Comparison of ENCODE assay signal across 8 cellular contexts in genomic region chr15:72272997-72273352, GRCh38. TPM values are rescaled to one million over a fixed set of nuclear protein-coding genes. Genes with fewer than 3 reads are reported as not detected.
DNase-seq lines count a peak whose midpoint lies in the region; ATAC-seq, FAIRE-seq and TF ChIP-seq lines count a peak whose summit lies in the region.

No MANE protein-coding gene starts in this region.

- H3K4me3 ChIP-seq in right atrium auricular region: peak overlapping the region; percentile 18 to 90
- H3K4me3 ChIP-seq in K562: peak overlapping the region; percentile 74
- H3K4me3 ChIP-seq in mesendoderm (ENCODE audit: low read length): no peak overlapping the region
- H3K4me3 ChIP-seq in uterus: peak overlapping the region; percentile 88 to 93

- no peak overlapping the region for H2BK15ac ChIP-seq in mesendoderm (replicated peaks; ENCODE audit: low read depth)

- in situ Hi-C loops in K562 (cut with MboI): loop anchor here (5.0 kb wide), 1 partner anchor 61 kb away; no protein-coding TSS in a partner anchor

- H3K56ac ChIP-seq in mesendoderm (ENCODE audit: low read length): peak overlapping the region; percentile 83

- H3K9ac ChIP-seq in K562 (ENCODE audit: insufficient read depth in 1 of 2, low read depth in 2 of 2, low read length in 2 of 2) (peak overlapping the region; percentile 79 to 97), mesendoderm (ENCODE audit: low read length) (peak overlapping the region; percentile 56)

- peak; percentile 54 for FAIRE-seq in K562 (lab: Jason Lieb, UNC)

- POLR2A ChIA-PET in K562 (lab: Yijun Ruan, JAX): no interaction called here

- H4K5ac ChIP-seq in mesendoderm (ENCODE audit: low read length): no peak overlapping the region

- peak overlapping the region; percentile 39 for H3K4ac ChIP-seq in mesendoderm (ENCODE audit: low read depth, low read length)

- ATAC-seq in K562: no peak
- no peak for ATAC-seq in GM19035 (IDR thresholded peaks at IDR 0.05; ENCODE audit: unreplicated experiment)
- ATAC-seq in GM19397 (IDR thresholded peaks at IDR 0.05; ENCODE audit: unreplicated experiment): no peak

- no peak overlapping the region for H3K18ac ChIP-seq in mesendoderm (ENCODE audit: low read length)

- TSS peak; percentile 76 for BruUV-seq in K562 (replicated peaks; lab: Mats Ljungman, UMichigan)

- no peaks in the 10 kb centered on the region for H3K27me3 ChIP-seq in right atrium auricular region
- no peaks in the 10 kb centered on the region for H3K27me3 ChIP-seq in K562 (ENCODE audit: control insufficient read depth in 2 of 2, insufficient read depth in 2 of 2, low read length in 2 of 2)
- H3K27me3 ChIP-seq in mesendoderm (ENCODE audit: insufficient read depth, low read length, poor library complexity): no peaks in the 10 kb centered on the region
- H3K27me3 ChIP-seq in uterus: no peaks in the 10 kb centered on the region

- intact Hi-C loops in cardiac septum (cut with DNase I): loop anchor here (1.0 kb wide), 2 partner anchors 42 to 74 kb away; partner anchors contain the start of gene PKM
- intact Hi-C loops in K562 (cut with micrococcal nuclease): loop anchor here (2.0 kb wide), 1 partner anchor 36 kb away; no protein-coding TSS in a partner anchor
- intact Hi-C loops in uterus (cut with DNase I; ENCODE audit: low total_unique reads): loop anchor here (10.0 kb wide), 1 partner anchor 68 kb away; no protein-coding TSS in a partner anchor

- TF ChIP-seq CTCF in right atrium auricular region (IDR thresholded peaks at IDR 0.05): peak in 1 of 2 donors; percentile 15
- no peak for TF ChIP-seq CTCF in K562 (IDR thresholded peaks at IDR 0.05 in 2 of 3, conservative IDR thresholded peaks at IDR 0.05 in 1 of 3; ENCODE audit: insufficient read depth in 2 of 3, low read depth in 1 of 3, low read length in 3 of 3)
- no peak for TF ChIP-seq CTCF in uterus (IDR thresholded peaks at IDR 0.05)

- H2BK5ac ChIP-seq in mesendoderm (ENCODE audit: low read length): no peak overlapping the region

- CTCF ChIA-PET in K562 (lab: Yijun Ruan, JAX; ENCODE audit: low intra/inter-chr PET ratio): no interaction called here

- no peak overlapping the region for H2AK5ac ChIP-seq in mesendoderm (ENCODE audit: low read length)

- H3K79me2 ChIP-seq in K562 (ENCODE audit: control insufficient read depth, insufficient read depth, low read length): peaks cover 23% of the 10 kb centered on the region
- H3K79me2 ChIP-seq in mesendoderm (ENCODE audit: control insufficient read depth, insufficient read depth, low read length): peaks cover 4% of the 10 kb centered on the region

- no peak for TF ChIP-seq RAD21 in K562 (CRISPR knock-in tag; conservative IDR thresholded peaks at IDR 0.05 in 1 of 2, IDR thresholded peaks at IDR 0.05 in 1 of 2)

- peak overlapping the region; percentile 91 for H2AFZ ChIP-seq in K562 (ENCODE audit: low read depth, low read length)

- DNase-seq in right atrium auricular region (ENCODE audit: low spot score) (no peak), cardiac septum (ENCODE audit: low spot score) (no peak), K562 (ENCODE audit: extremely low read depth in 1 of 4, low spot score in 3 of 4) (no peak), mesendoderm (no peak), uterus (no peak), HPDE6-E6E7 (ENCODE audit: extremely low spot score) (no peak)

- 0 out of 2 replicates have a peak, but pooled peaks have one; percentile 13 for TF ChIP-seq POLR2A in K562 (conservative IDR thresholded peaks at IDR 0.05)
- no peak for TF ChIP-seq POLR2A in uterus (IDR thresholded peaks at IDR 0.05)

- no peak overlapping the region for H3K23ac ChIP-seq in mesendoderm (ENCODE audit: low read length)

- no peaks in the 10 kb centered on the region for H4K20me1 ChIP-seq in K562 (replicated peaks; ENCODE audit: control insufficient read depth, insufficient read depth, low read length)

- no peaks in the 10 kb centered on the region for H3K9me1 ChIP-seq in K562 (ENCODE audit: control insufficient read depth, insufficient read depth, low read length)

- H4K8ac ChIP-seq in mesendoderm (ENCODE audit: low read depth, low read length): no peak overlapping the region

- H3K4me1 ChIP-seq in right atrium auricular region (peaks cover 2 to 24% of the 10 kb centered on the region in 2 donors), K562 (replicated peaks in 1 of 2; ENCODE audit: control insufficient read depth in 2 of 2, insufficient read depth in 2 of 2, low read length in 2 of 2) (peaks cover 12 to 17% of the 10 kb centered on the region in 2 experiments; a peak in 4 of 5 replicates), mesendoderm (ENCODE audit: control insufficient read depth, low read depth, low read length) (peaks cover 8% of the 10 kb centered on the region), uterus (no peaks in the 10 kb centered on the region)

- H3K9me3 ChIP-seq in right atrium auricular region (no peaks in the 10 kb centered on the region), K562 (replicated peaks; ENCODE audit: control insufficient read depth, insufficient read depth, low read depth, low read length) (no peaks in the 10 kb centered on the region), uterus (no peaks in the 10 kb centered on the region)

- peak overlapping the region; percentile 79 to 92 for H3K27ac ChIP-seq in right atrium auricular region
- H3K27ac ChIP-seq in K562 (ENCODE audit: extremely low read depth, low read depth, low read length): peak overlapping the region; percentile 2; the same call in 1 of the 3 replicates
- no peak overlapping the region for H3K27ac ChIP-seq in mesendoderm (ENCODE audit: low read depth, low read length)
- peak overlapping the region; percentile 88 to 98 for H3K27ac ChIP-seq in uterus

- peaks cover 10% of the 10 kb centered on the region for H3K79me1 ChIP-seq in mesendoderm (ENCODE audit: low read length)

- no peak for TF ChIP-seq EP300 in K562 (IDR thresholded peaks at IDR 0.05; ENCODE audit: low read length)

- peak overlapping the region; percentile 83 for H3K4me2 ChIP-seq in K562 (ENCODE audit: insufficient read depth, low read length)
- H3K4me2 ChIP-seq in mesendoderm (ENCODE audit: low read length): peak overlapping the region; percentile 20

- H2BK120ac ChIP-seq in mesendoderm (ENCODE audit: low read depth, low read length): no peak overlapping the region

- H3K36me3 ChIP-seq in right atrium auricular region (peaks cover 5% of the 10 kb centered on the region), K562 (ENCODE audit: control insufficient read depth, insufficient read depth, low read length) (peaks cover 27% of the 10 kb centered on the region; the same call in 1 of the 3 replicates), mesendoderm (ENCODE audit: control insufficient read depth, insufficient read depth, low read length) (no peaks in the 10 kb centered on the region), uterus (no peaks in the 10 kb centered on the region)

- 59% methylated on average over 10 of the region's 10 CpGs for WGBS in K562 (ENCODE audit: insufficient coverage, low coverage, missing lambda C conversion rate)
- no CpG with 5 or more reads among the region's 10 CpGs for WGBS in mesendoderm (ENCODE audit: extremely low coverage, insufficient coverage, low lambda C conversion rate)

RNA-seq across cellular contexts. Expression of gene PARP6, which starts 0.6 kb away (rescaled TPM):
- total RNA-seq in right atrium auricular region (10 to 100 TPM; 29.9 to 44.1 TPM), cardiac septum (34.6 TPM), K562 (2014; rRNA removed) (24.1 and 24.9 TPM in 2 replicates), K562 (2014; rRNA removed; fragmentation: Illumina TruSeq; extraction: Trizol) (26.3 and 28.3 TPM in 2 replicates), K562 (2015; rRNA removed; fragmentation: Illumina TruSeq; extraction: Trizol) (25.2 and 27.8 TPM in 2 replicates), K562 (2021) (35.0 and 42.9 TPM in 2 replicates), uterus (100 to 1,000 TPM in 1 of 4 donors, 10 to 100 TPM in 3; 32.1 to 111 (median 55.6) TPM)
- 208 and 213 TPM in 2 replicates for total RNA-seq in K562 (2011; cell fraction: chromatin; rRNA removed; ENCODE audit: low replicate concordance)
- 96.4 and 99.1 TPM in 2 replicates for total RNA-seq in K562 (2011; cell fraction: nucleolus; rRNA removed)
- 121 and 131 TPM in 2 replicates for total RNA-seq in K562 (2011; cell fraction: nucleoplasm; rRNA removed)
- polyA plus RNA-seq in K562 (2011; rRNA removed) (83.2 and 105 TPM in 2 replicates), K562 (2014; fragmentation: Illumina TruSeq; extraction: Trizol) (34.4 and 41.7 TPM in 2 replicates), K562 (2014; fragmentation: Nextera tagmentation; extraction: Ambion mirVana) (10 to 100 TPM; 14.8 to 18.9 TPM), K562 (2014; rRNA removed) (39.3 and 43.4 TPM in 2 replicates)
- polyA plus RNA-seq in K562 (2011; cell fraction: cytosol; rRNA removed): 42.2 and 64.2 TPM in 2 replicates
- 595 and 718 TPM in 2 replicates for polyA plus RNA-seq in K562 (2011; cell fraction: nucleus; rRNA removed)
- 35.3 and 84.4 TPM in 2 replicates for polyA plus RNA-seq in K562 (2012)
- 53.4 and 76.3 TPM in 2 replicates for polyA minus RNA-seq in K562 (2011; rRNA and poly(A)+ RNA removed)
- 12.4 and 15.7 TPM in 2 replicates for polyA minus RNA-seq in K562 (2011; cell fraction: cytosol; rRNA and poly(A)+ RNA removed)
- polyA minus RNA-seq in K562 (2011; cell fraction: nucleus; rRNA and poly(A)+ RNA removed): 62.1 and 102 TPM in 2 replicates
- polyA plus RNA-seq in mesendoderm (2013, experiment 1 of 2): 34.2 TPM
- polyA plus RNA-seq in mesendoderm (2013, experiment 2 of 2): 32.7 TPM

RNA-seq across cellular contexts. Expression of gene PKM, which starts 42.0 kb away (rescaled TPM):
- total RNA-seq in right atrium auricular region (100 to 1,000 TPM; 538 to 934 TPM), cardiac septum (984 TPM), K562 (2014; rRNA removed) (368 and 422 TPM in 2 replicates), K562 (2014; rRNA removed; fragmentation: Illumina TruSeq; extraction: Trizol) (309 and 338 TPM in 2 replicates), K562 (2015; rRNA removed; fragmentation: Illumina TruSeq; extraction: Trizol) (472 and 481 TPM in 2 replicates), K562 (2021) (466 and 471 TPM in 2 replicates), uterus (100 to 1,000 TPM; 101 to 443 (median 191) TPM)
- total RNA-seq in K562 (2011; cell fraction: chromatin; rRNA removed; ENCODE audit: low replicate concordance): 776 and 1,084 TPM in 2 replicates
- total RNA-seq in K562 (2011; cell fraction: nucleolus; rRNA removed): 622 and 649 TPM in 2 replicates
- 690 and 711 TPM in 2 replicates for total RNA-seq in K562 (2011; cell fraction: nucleoplasm; rRNA removed)
- polyA plus RNA-seq in K562 (2011; rRNA removed) (825 and 845 TPM in 2 replicates), K562 (2014; fragmentation: Illumina TruSeq; extraction: Trizol) (507 and 521 TPM in 2 replicates), K562 (2014; fragmentation: Nextera tagmentation; extraction: Ambion mirVana) (100 to 1,000 TPM; 140 to 308 TPM), K562 (2014; rRNA removed) (383 and 417 TPM in 2 replicates)
- 818 and 936 TPM in 2 replicates for polyA plus RNA-seq in K562 (2011; cell fraction: cytosol; rRNA removed)
- 810 and 976 TPM in 2 replicates for polyA plus RNA-seq in K562 (2011; cell fraction: nucleus; rRNA removed)
- 655 and 840 TPM in 2 replicates for polyA plus RNA-seq in K562 (2012)
- polyA minus RNA-seq in K562 (2011; rRNA and poly(A)+ RNA removed): 1,620 and 1,672 TPM in 2 replicates
- 474 and 637 TPM in 2 replicates for polyA minus RNA-seq in K562 (2011; cell fraction: cytosol; rRNA and poly(A)+ RNA removed)
- polyA minus RNA-seq in K562 (2011; cell fraction: nucleus; rRNA and poly(A)+ RNA removed): 388 and 642 TPM in 2 replicates
- 429 TPM for polyA plus RNA-seq in mesendoderm (2013, experiment 1 of 2)
- 421 TPM for polyA plus RNA-seq in mesendoderm (2013, experiment 2 of 2)

RNA-seq across cellular contexts. Expression of gene CELF6, which starts 47.0 kb away (rescaled TPM):
- total RNA-seq in right atrium auricular region (under 1 TPM; 0.28 to 0.74 TPM), cardiac septum (0.70 TPM), K562 (2014; rRNA removed) (0.04 TPM in 1 of 2 replicates, not detected in the other), K562 (2014; rRNA removed; fragmentation: Illumina TruSeq; extraction: Trizol) (not detected in 2 replicates), K562 (2015; rRNA removed; fragmentation: Illumina TruSeq; extraction: Trizol) (0.08 TPM in 1 of 2 replicates, not detected in the other), K562 (2021) (not detected in 2 replicates), uterus (10 to 100 TPM in 1 of 4 donors, 1 to 10 TPM in 3; 1.9 to 12.3 (median 5.6) TPM)
- not detected in 2 replicates for total RNA-seq in K562 (2011; cell fraction: chromatin; rRNA removed; ENCODE audit: low replicate concordance)
- total RNA-seq in K562 (2011; cell fraction: nucleolus; rRNA removed): not detected in 2 replicates
- not detected in 2 replicates for total RNA-seq in K562 (2011; cell fraction: nucleoplasm; rRNA removed)
- polyA plus RNA-seq in K562 (2011; rRNA removed) (0.03 TPM in 1 of 2 replicates, not detected in the other), K562 (2014; fragmentation: Illumina TruSeq; extraction: Trizol) (not detected in 2 replicates), K562 (2014; fragmentation: Nextera tagmentation; extraction: Ambion mirVana) (under 1 TPM in 1 of 2 experiments, not detected in 1; 0.01 TPM), K562 (2014; rRNA removed) (0.11 TPM in 1 of 2 replicates, not detected in the other)
- polyA plus RNA-seq in K562 (2011; cell fraction: cytosol; rRNA removed): 0.09 TPM in 1 of 2 replicates, not detected in the other
- polyA plus RNA-seq in K562 (2011; cell fraction: nucleus; rRNA removed): 0.55 and 0.58 TPM in 2 replicates
- 0.04 and 0.30 TPM in 2 replicates for polyA plus RNA-seq in K562 (2012)
- not detected in 2 replicates for polyA minus RNA-seq in K562 (2011; rRNA and poly(A)+ RNA removed)
- polyA minus RNA-seq in K562 (2011; cell fraction: cytosol; rRNA and poly(A)+ RNA removed): not detected in 2 replicates
- polyA minus RNA-seq in K562 (2011; cell fraction: nucleus; rRNA and poly(A)+ RNA removed): not detected in 2 replicates
- 0.03 TPM for polyA plus RNA-seq in mesendoderm (2013, experiment 1 of 2)
- 0.01 TPM for polyA plus RNA-seq in mesendoderm (2013, experiment 2 of 2)
